Comparison of ENCODE assay signal across 1 cellular context in genomic region chr11:61800331-61801281, GRCh38.
TF ChIP-seq lines count a peak whose summit lies in the region.

No MANE protein-coding gene starts in this region.

TF ChIP-seq in K562, 482 proteins besides CTCF, POLR2A, EP300 and RAD21 (continued from another document and continues in another):
- TF ChIP-seq SNRNP70 (optimal IDR thresholded peaks at IDR 0.05; ENCODE audit: low read depth, low read length) (no peak), BCLAF1 (IDR thresholded peaks at IDR 0.05; ENCODE audit: borderline replicate concordance in 1 of 2, control insufficient read depth in 1 of 2, low read depth in 2 of 2, low read length in 1 of 2) (no peak), MAFG (tag; conservative IDR thresholded peaks at IDR 0.05) (peak; percentile 24; the same call in 1 of the 2 replicates), FOXM1 (IDR thresholded peaks at IDR 0.05; ENCODE audit: low read depth) (peak; percentile 82), FOXM1 (CRISPR knock-in tag; IDR thresholded peaks at IDR 0.05; ENCODE audit: low read depth) (no peak), USF2 (CRISPR knock-in tag; IDR thresholded peaks at IDR 0.05) (no peak), FUS (optimal IDR thresholded peaks at IDR 0.05; ENCODE audit: low read depth, low read length) (no peak), BRF2 (IDR thresholded peaks at IDR 0.05; ENCODE audit: borderline replicate concordance, insufficient read depth, insufficient read length) (no peak), LCOR (CRISPR knock-in tag; IDR thresholded peaks at IDR 0.05) (peak; percentile 30; the same call in 1 of the 2 replicates), RFX5 (IDR thresholded peaks at IDR 0.05; ENCODE audit: low read depth, low read length) (no peak), ERF (CRISPR knock-in tag; IDR thresholded peaks at IDR 0.05) (0 out of 2 replicates have a peak, but pooled peaks have one; percentile 21), TEAD4 (IDR thresholded peaks at IDR 0.05; ENCODE audit: low read length) (peak; percentile 97), TEAD4 (CRISPR knock-in tag; IDR thresholded peaks at IDR 0.05; ENCODE audit: borderline replicate concordance) (no peak), KAT7 (CRISPR knock-in tag; IDR thresholded peaks at IDR 0.05; ENCODE audit: borderline replicate concordance) (peak; percentile 36; the same call in 1 of the 2 replicates), NFATC3 (IDR thresholded peaks at IDR 0.05) (no peak), FOSL1 (tag; conservative IDR thresholded peaks at IDR 0.05) (peak; percentile 97), ZNF280A (IDR thresholded peaks at IDR 0.05; ENCODE audit: low read depth, partially characterized antibody) (no peak), EHMT2 (IDR thresholded peaks at IDR 0.05) (peak; percentile 20; the same call in 1 of the 2 replicates), ZMIZ1 (IDR thresholded peaks at IDR 0.05; ENCODE audit: low read depth in 2 of 2, low read length in 2 of 2) (peak in 1 of 2 experiments; percentile 92; a peak in 2 of 4 replicates), DDX20 (tag; IDR thresholded peaks at IDR 0.05; ENCODE audit: low read depth) (no peak), ZNF197 (CRISPR knock-in tag; IDR thresholded peaks at IDR 0.05; ENCODE audit: low read depth) (peak; percentile 60; the same call in 1 of the 2 replicates), SP1 (CRISPR knock-in tag; IDR thresholded peaks at IDR 0.05) (peak; percentile 47; the same call in 1 of the 2 replicates), CREB3 (tag; conservative IDR thresholded peaks at IDR 0.05; ENCODE audit: low read depth) (no peak), MLLT1 (IDR thresholded peaks at IDR 0.05) (no peak), PRPF4 (IDR thresholded peaks at IDR 0.05; ENCODE audit: insufficient read depth, low read depth, low read length, poor library complexity, severe bottlenecking) (no peak), U2AF2 (optimal IDR thresholded peaks at IDR 0.05; ENCODE audit: low read depth, low read length) (no peak), OTX1 (CRISPR knock-in tag; IDR thresholded peaks at IDR 0.05) (no peak), CBX2 (IDR thresholded peaks at IDR 0.05; ENCODE audit: insufficient read depth, low read length, poor library complexity, severe bottlenecking) (no peak), CTBP1 (IDR thresholded peaks at IDR 0.05; ENCODE audit: borderline replicate concordance) (peak; percentile 90), KDM1A (IDR thresholded peaks at IDR 0.05) (peak; percentile 85 to 88), E2F8 (IDR thresholded peaks at IDR 0.05; ENCODE audit: low read depth, partially characterized antibody) (no peak), POLR2H (tag; IDR thresholded peaks at IDR 0.05; ENCODE audit: low read depth) (no peak), USF1 (CRISPR knock-in tag; IDR thresholded peaks at IDR 0.05) (no peak), PKNOX1 (IDR thresholded peaks at IDR 0.05) (0 out of 2 replicates have a peak, but pooled peaks have one; percentile 2), RBFOX2 (IDR thresholded peaks at IDR 0.05; ENCODE audit: low read depth, low read length) (0 out of 2 replicates have a peak, but pooled peaks have one; percentile 29), NFIC (IDR thresholded peaks at IDR 0.05) (peak; percentile 83), CBFA2T3 (IDR thresholded peaks at IDR 0.05) (peak; percentile 97), VEZF1 (CRISPR knock-in tag; IDR thresholded peaks at IDR 0.05) (peak; percentile 74), NFIX (CRISPR knock-in tag; IDR thresholded peaks at IDR 0.05; ENCODE audit: low read depth) (no peak), FOXK1 (CRISPR knock-in tag; IDR thresholded peaks at IDR 0.05; ENCODE audit: borderline replicate concordance) (peak; percentile 47; the same call in 1 of the 2 replicates), TGIF2 (CRISPR knock-in tag; IDR thresholded peaks at IDR 0.05) (no peak), MBD2 (IDR thresholded peaks at IDR 0.05; ENCODE audit: borderline replicate concordance, low read depth) (0 out of 2 replicates have a peak, but pooled peaks have one; percentile 53), ELF1 (tag; IDR thresholded peaks at IDR 0.05) (no peak), RFX1 (IDR thresholded peaks at IDR 0.05) (no peak), BRD9 (IDR thresholded peaks at IDR 0.05; ENCODE audit: low read depth, partially characterized antibody) (peak; percentile 50)
